28 cellular contexts compared by ENCODE assay signal in genomic region chr5:150444770-150445169, GRCh38. TPM values are rescaled to one million over a fixed set of nuclear protein-coding genes. Genes with fewer than 3 reads are reported as not detected.
DNase-seq lines count a peak whose midpoint lies in the region; FAIRE-seq and TF ChIP-seq lines count a peak whose summit lies in the region.
"Had no signal": no experiment of that assay in that cellular context is flagged by ENCODE, and none has a peak within 500 bp of the region (broad histone marks: within the 10 kb centered on the region; RNA-seq: fewer than 3 reads in every experiment).

No MANE protein-coding gene starts in this region.

- peaks cover 31% of the 10 kb centered on the region for H3K4me1 Mint-ChIP-seq in activated naive CD4-positive, alpha-beta T cell treated with anti-CD3 and anti-CD28 coated beads for 36 hours (ENCODE audit: low read depth)
- H3K4me1 Mint-ChIP-seq in activated T-helper 2 cell treated with anti-CD3 and anti-CD28 coated beads, Interferon-gamma antibody, Interleukin-2, Interleukin-4, amounts not matched to agents 10 μg/mL and 5 μg/mL and 100 μg/mL, durations not matched to agents 14 hours and 24 hours and 36 hours (ENCODE audit: low read depth): peaks cover 23% of the 10 kb centered on the region
- peaks cover 23% of the 10 kb centered on the region for H3K4me1 Mint-ChIP-seq in type B pancreatic cell (ENCODE audit: unreplicated experiment)
- H3K4me1 Mint-ChIP-seq in endodermal cell: peaks cover 29% of the 10 kb centered on the region

- H3K4me1 ChIP-seq in endothelial cell of umbilical vein (ENCODE audit: control insufficient read depth, extremely low read depth, insufficient read depth, low read length) (peaks cover 28% of the 10 kb centered on the region), esophagus muscularis mucosa (peaks cover 23 to 66% (median 42%) of the 10 kb centered on the region in 4 donors), endodermal cell (ENCODE audit: control insufficient read depth, insufficient read depth, low read length) (peaks cover 10% of the 10 kb centered on the region)

- H3K27me3 ChIP-seq in endothelial cell of umbilical vein (ENCODE audit: control insufficient read depth in 2 of 2, insufficient read depth in 2 of 2, low read length in 2 of 2) (no peaks in the 10 kb centered on the region), esophagus muscularis mucosa (no peaks in the 10 kb centered on the region), endodermal cell (ENCODE audit: control insufficient read depth, insufficient read depth, low read length, poor library complexity, severe bottlenecking) (no peaks in the 10 kb centered on the region)
- H3K27me3 ChIP-seq: ascending aorta, BE2C, esophagus squamous epithelium, hepatocyte had no signal

- TF ChIP-seq CTCF in endothelial cell of umbilical vein (IDR thresholded peaks at IDR 0.05; ENCODE audit: extremely low read depth in 1 of 2, insufficient read depth in 1 of 2, low read depth in 1 of 2, low read length in 2 of 2) (no peak), type B pancreatic cell (conservative IDR thresholded peaks at IDR 0.05) (no peak), esophagus muscularis mucosa (IDR thresholded peaks at IDR 0.05) (no peak), endodermal cell (conservative IDR thresholded peaks at IDR 0.05) (no peak)

- DNase-seq in activated naive CD4-positive, alpha-beta T cell treated with anti-CD3 and anti-CD28 coated beads for 36 hours: no peak
- DNase-seq in activated naive CD4-positive, alpha-beta T cell treated with anti-CD3 and anti-CD28 coated beads, Interleukin-2, amount 50 U/mL, for 16 hours: no peak
- DNase-seq in activated T-helper 2 cell treated with anti-CD3 and anti-CD28 coated beads, Interferon-gamma antibody, Interleukin-2, Interleukin-4, amounts not matched to agents 10 μg/mL and 5 μg/mL and 100 μg/mL, durations not matched to agents 14 hours and 24 hours and 36 hours (ENCODE audit: low spot score): no peak
- no peak for DNase-seq in endothelial cell of umbilical vein (ENCODE audit: low read depth, low spot score)
- DNase-seq in type B pancreatic cell (ENCODE audit: extremely low spot score, unreplicated experiment): no peak
- DNase-seq in esophagus muscularis mucosa (ENCODE audit: extremely low spot score): no peak
- no peak for DNase-seq in T-helper 1 cell
- DNase-seq in endodermal cell: no peak
- DNase-seq: activated CD4-positive, CD25-positive, alpha-beta regulatory T cell treated with anti-CD3 and anti-CD28 coated beads, Interleukin-2, amount 50 U/mL, for 72 hours; activated T-cell treated with anti-CD3 and anti-CD28 coated beads for 4 hours; BE2C; Caco-2; DMS79 treated with DMSO at 0.1 percent for 48 hours; effector memory CD8-positive, alpha-beta T cell; esophagus squamous epithelium; foreskin melanocyte; Karpas-422; left cardiac atrium; RPMI8226; stimulated activated CD4-positive, alpha-beta T cell treated with anti-CD3 and anti-CD28 coated beads, Interleukin-12 subunit alpha, Interleukin-12 subunit beta, amount 100 ng/mL, for 4 hours; stimulated activated CD4-positive, alpha-beta T cell treated with anti-CD3 and anti-CD28 coated beads, Interleukin-4, amount 100 ng/mL, for 4 hours; stimulated activated naive B cell treated with anti-CD40 and anti-IgM and Interleukin-4, amounts not matched to agents 10 μg/mL and 1 μg/mL and 100 μg/mL, for 72 hours had no signal

- CTCF ChIA-PET in activated naive CD4-positive, alpha-beta T cell treated with anti-CD3 and anti-CD28 coated beads for 36 hours (lab: Charles Lee): interaction anchor here (0.6 to 1.1 kb wide), 3 partner anchors 9 to 710 kb away, joined by 3 to 4 read pairs (median 3); no protein-coding TSS in a partner anchor
- CTCF ChIA-PET in endothelial cell of umbilical vein (lab: Charles Lee): no interaction called here

- no peaks in the 10 kb centered on the region for H3K27me3 Mint-ChIP-seq in activated naive CD4-positive, alpha-beta T cell treated with anti-CD3 and anti-CD28 coated beads for 36 hours (ENCODE audit: low read depth)
- no peaks in the 10 kb centered on the region for H3K27me3 Mint-ChIP-seq in activated T-helper 2 cell treated with anti-CD3 and anti-CD28 coated beads, Interferon-gamma antibody, Interleukin-2, Interleukin-4, amounts not matched to agents 10 μg/mL and 5 μg/mL and 100 μg/mL, durations not matched to agents 14 hours and 24 hours and 36 hours (ENCODE audit: low read depth)
- H3K27me3 Mint-ChIP-seq in type B pancreatic cell (no peaks in the 10 kb centered on the region), endodermal cell (ENCODE audit: insufficient read depth) (no peaks in the 10 kb centered on the region)
- H3K27me3 Mint-ChIP-seq: effector memory CD8-positive, alpha-beta T cell; stimulated activated naive B cell treated with anti-CD40 and anti-IgM and Interleukin-4, amounts not matched to agents 10 μg/mL and 1 μg/mL and 100 μg/mL, for 72 hours had no signal

- WGBS in esophagus muscularis mucosa: 80% methylated on average over 9 of the region's 9 CpGs
- WGBS in endodermal cell (ENCODE audit: insufficient coverage in 1 of 2, insufficient read length in 1 of 2), 2 experiments: 93 to 95% methylated on average over 5 to 9 of the region's 9 CpGs

- POLR2A ChIA-PET in endothelial cell of umbilical vein (lab: Charles Lee): no interaction called here

- H3K4me2 ChIP-seq in endothelial cell of umbilical vein (ENCODE audit: insufficient read depth, low read length): no peak overlapping the region
- H3K4me2 ChIP-seq: hepatocyte had no signal

- TF ChIP-seq POLR2A in endothelial cell of umbilical vein (IDR thresholded peaks at IDR 0.05; ENCODE audit: low read depth, low read length): peak; percentile 13
- TF ChIP-seq POLR2A in esophagus muscularis mucosa (IDR thresholded peaks at IDR 0.05; ENCODE audit: low read depth): no peak

- no peak overlapping the region for H3K9ac ChIP-seq in endothelial cell of umbilical vein (replicated peaks; ENCODE audit: extremely low read depth, insufficient read depth, low read length)
- H3K9ac ChIP-seq in endodermal cell (ENCODE audit: extremely low read depth, low read length, poor library complexity, severe bottlenecking): no peak overlapping the region

- dilution Hi-C loops in endothelial cell of umbilical vein (cut with MboI; ENCODE audit: extremely low pct_ligation_motif_present, low sequenced_read_pairs): no loop called here

- H3K9me3 ChIP-seq in endothelial cell of umbilical vein (replicated peaks; ENCODE audit: control insufficient read depth, insufficient read depth, low read length) (no peaks in the 10 kb centered on the region), esophagus muscularis mucosa (no peaks in the 10 kb centered on the region), endodermal cell (ENCODE audit: control insufficient read depth, low read length) (no peaks in the 10 kb centered on the region)
- H3K9me3 ChIP-seq: ascending aorta, BE2C, Caco-2, esophagus squamous epithelium had no signal

- no peak for TF ChIP-seq EP300 in esophagus muscularis mucosa (IDR thresholded peaks at IDR 0.05)

- H3K36me3 Mint-ChIP-seq in activated naive CD4-positive, alpha-beta T cell treated with anti-CD3 and anti-CD28 coated beads for 36 hours (ENCODE audit: low read depth): peaks cover 60% of the 10 kb centered on the region
- H3K36me3 Mint-ChIP-seq in activated T-helper 2 cell treated with anti-CD3 and anti-CD28 coated beads, Interferon-gamma antibody, Interleukin-2, Interleukin-4, amounts not matched to agents 10 μg/mL and 5 μg/mL and 100 μg/mL, durations not matched to agents 14 hours and 24 hours and 36 hours (ENCODE audit: low read depth): peaks cover 78% of the 10 kb centered on the region
- H3K36me3 Mint-ChIP-seq in type B pancreatic cell: peaks cover 51% of the 10 kb centered on the region
- peaks cover 60% of the 10 kb centered on the region for H3K36me3 Mint-ChIP-seq in endodermal cell (ENCODE audit: low read depth)

- H4K20me1 ChIP-seq in endothelial cell of umbilical vein (replicated peaks; ENCODE audit: control insufficient read depth, extremely low read depth, insufficient read depth, low read length): peaks cover 4% of the 10 kb centered on the region

- H3K27ac Mint-ChIP-seq in activated naive CD4-positive, alpha-beta T cell treated with anti-CD3 and anti-CD28 coated beads for 36 hours: peak overlapping the region; percentile 46
- peak overlapping the region; percentile 43 for H3K27ac Mint-ChIP-seq in activated T-helper 2 cell treated with anti-CD3 and anti-CD28 coated beads, Interferon-gamma antibody, Interleukin-2, Interleukin-4, amounts not matched to agents 10 μg/mL and 5 μg/mL and 100 μg/mL, durations not matched to agents 14 hours and 24 hours and 36 hours
- H3K27ac Mint-ChIP-seq in type B pancreatic cell (no peak overlapping the region), endodermal cell (no peak overlapping the region)
- H3K27ac Mint-ChIP-seq: effector memory CD8-positive, alpha-beta T cell; T-helper 1 cell treated with Interleukin-12 subunit alpha and Interleukin-12 subunit beta and Interleukin-4 antibody, amounts not matched to agents 30 μg/mL and 1 μg/mL, for 36 hours had no signal

- no peaks in the 10 kb centered on the region for H3K9me1 ChIP-seq in endothelial cell of umbilical vein (replicated peaks; ENCODE audit: control insufficient read depth, extremely low read depth, insufficient read depth, low read length)

- no peak overlapping the region for H2AFZ ChIP-seq in endothelial cell of umbilical vein (ENCODE audit: low read depth, low read length)
- H2AFZ ChIP-seq: hepatocyte had no signal

- H3K36me3 ChIP-seq in endothelial cell of umbilical vein (ENCODE audit: control insufficient read depth in 2 of 2, extremely low read depth in 1 of 2, insufficient read depth in 2 of 2, low read length in 2 of 2) (peaks cover 43% of the 10 kb centered on the region in 2 experiments), esophagus muscularis mucosa (peaks cover 44 to 60% (median 53%) of the 10 kb centered on the region in 4 donors), endodermal cell (ENCODE audit: control insufficient read depth, insufficient read depth, low read length) (peaks cover 57% of the 10 kb centered on the region)

- H3K27ac ChIP-seq in endothelial cell of umbilical vein (ENCODE audit: insufficient read depth, low read depth, low read length) (no peak overlapping the region), esophagus muscularis mucosa (replicated peaks in 1 of 4) (no peak overlapping the region), endodermal cell (ENCODE audit: low read depth, low read length) (no peak overlapping the region)
- H3K27ac ChIP-seq: ascending aorta, coronary artery, esophagus squamous epithelium, hepatocyte had no signal

- FAIRE-seq in endothelial cell of umbilical vein (lab: Jason Lieb, UNC): no peak

- H3K79me2 ChIP-seq in endothelial cell of umbilical vein (ENCODE audit: control insufficient read depth, insufficient read depth, low read length): peaks cover 41% of the 10 kb centered on the region

- H3K4me3 Mint-ChIP-seq in activated naive CD4-positive, alpha-beta T cell treated with anti-CD3 and anti-CD28 coated beads for 36 hours: no peak overlapping the region
- no peak overlapping the region for H3K4me3 Mint-ChIP-seq in activated T-helper 2 cell treated with anti-CD3 and anti-CD28 coated beads, Interferon-gamma antibody, Interleukin-2, Interleukin-4, amounts not matched to agents 10 μg/mL and 5 μg/mL and 100 μg/mL, durations not matched to agents 14 hours and 24 hours and 36 hours (ENCODE audit: low read depth)
- H3K4me3 Mint-ChIP-seq in type B pancreatic cell: peak overlapping the region; percentile 69
- H3K4me3 Mint-ChIP-seq in endodermal cell: no peak overlapping the region
- H3K4me3 Mint-ChIP-seq: effector memory CD8-positive, alpha-beta T cell; stimulated activated naive B cell treated with anti-CD40 and anti-IgM and Interleukin-4, amounts not matched to agents 10 μg/mL and 1 μg/mL and 100 μg/mL, for 72 hours; T-helper 1 cell treated with Interleukin-12 subunit alpha and Interleukin-12 subunit beta and Interleukin-4 antibody, amounts not matched to agents 30 μg/mL and 1 μg/mL, for 36 hours had no signal

- no TSS peak for BruUV-seq in endothelial cell of umbilical vein (replicated peaks; lab: Mats Ljungman, UMichigan)

- H3K4me3 ChIP-seq in endothelial cell of umbilical vein (replicated peaks in 1 of 3; ENCODE audit: insufficient read depth in 1 of 3, low read depth in 1 of 3, low read length in 3 of 3): no peak overlapping the region
- no peak overlapping the region for H3K4me3 ChIP-seq in esophagus muscularis mucosa
- H3K4me3 ChIP-seq in endodermal cell (ENCODE audit: low read length): no peak overlapping the region
- H3K4me3 ChIP-seq: ascending aorta, coronary artery, esophagus squamous epithelium, hepatocyte had no signal

- intact Hi-C loops in activated naive CD4-positive, alpha-beta T cell treated with anti-CD3 and anti-CD28 coated beads for 36 hours (cut with micrococcal nuclease): no loop called here
- intact Hi-C loops in activated T-helper 2 cell treated with anti-CD3 and anti-CD28 coated beads, Interferon-gamma antibody, Interleukin-2, Interleukin-4, amounts not matched to agents 10 μg/mL and 5 μg/mL and 100 μg/mL, durations not matched to agents 14 hours and 24 hours and 36 hours (cut with micrococcal nuclease): no loop called here
- intact Hi-C loops in endothelial cell of umbilical vein (cut with micrococcal nuclease): no loop called here
- intact Hi-C loops in esophagus muscularis mucosa (cut with DNase I): loop anchor here (10.0 kb wide), 1 partner anchor 310 kb away; no protein-coding TSS in a partner anchor

- H3K9me3 Mint-ChIP-seq in activated naive CD4-positive, alpha-beta T cell treated with anti-CD3 and anti-CD28 coated beads for 36 hours: no peaks in the 10 kb centered on the region
- H3K9me3 Mint-ChIP-seq in activated T-helper 2 cell treated with anti-CD3 and anti-CD28 coated beads, Interferon-gamma antibody, Interleukin-2, Interleukin-4, amounts not matched to agents 10 μg/mL and 5 μg/mL and 100 μg/mL, durations not matched to agents 14 hours and 24 hours and 36 hours: no peaks in the 10 kb centered on the region
- H3K9me3 Mint-ChIP-seq in type B pancreatic cell (no peaks in the 10 kb centered on the region), endodermal cell (no peaks in the 10 kb centered on the region)
- H3K9me3 Mint-ChIP-seq: effector memory CD8-positive, alpha-beta T cell; stimulated activated naive B cell treated with anti-CD40 and anti-IgM and Interleukin-4, amounts not matched to agents 10 μg/mL and 1 μg/mL and 100 μg/mL, for 72 hours; T-helper 1 cell treated with Interleukin-12 subunit alpha and Interleukin-12 subunit beta and Interleukin-4 antibody, amounts not matched to agents 30 μg/mL and 1 μg/mL, for 36 hours had no signal

RNA-seq across cellular contexts. Expression of gene RPS14, which starts 4.8 kb away (rescaled TPM):
- 1,000 to 10,000 TPM; 4,594 to 4,738 TPM for total RNA-seq in activated naive CD4-positive, alpha-beta T cell treated with anti-CD3 and anti-CD28 coated beads for 36 hours
- 2,552 and 2,593 TPM in 2 replicates for total RNA-seq in activated T-helper 2 cell treated with anti-CD3 and anti-CD28 coated beads, Interferon-gamma antibody, Interleukin-2, Interleukin-4, amounts not matched to agents 10 μg/mL and 5 μg/mL and 100 μg/mL, durations not matched to agents 14 hours and 24 hours and 36 hours
- 1,852 and 2,034 TPM in 2 replicates for total RNA-seq in endothelial cell of umbilical vein
- 4,491 and 5,521 TPM in 2 replicates for polyA plus RNA-seq in endothelial cell of umbilical vein
- 6,503 and 7,036 TPM in 2 replicates for polyA plus RNA-seq in endothelial cell of umbilical vein (2011; cell fraction: cytosol; rRNA removed)
- 1,366 and 1,419 TPM in 2 replicates for polyA plus RNA-seq in endothelial cell of umbilical vein (2011; cell fraction: nucleus; rRNA removed)
- polyA plus RNA-seq in endothelial cell of umbilical vein (2012): 2,965 and 3,232 TPM in 2 replicates
- polyA minus RNA-seq in endothelial cell of umbilical vein: 1,106 and 1,289 TPM in 2 replicates
- 648 TPM for polyA minus RNA-seq in endothelial cell of umbilical vein (2011; cell fraction: cytosol; rRNA and poly(A)+ RNA removed)
- 121 and 122 TPM in 2 replicates for polyA minus RNA-seq in endothelial cell of umbilical vein (2011; cell fraction: nucleus; rRNA and poly(A)+ RNA removed)
- total RNA-seq in type B pancreatic cell (ENCODE audit: low replicate concordance): 2,469 and 2,543 TPM in 2 replicates
- 1,000 to 10,000 TPM; 1,492 to 3,727 (median 2,626) TPM for total RNA-seq in esophagus muscularis mucosa
- 1,000 to 10,000 TPM; 2,313 to 2,316 TPM for total RNA-seq in endodermal cell
- 1,931 TPM for polyA plus RNA-seq in endodermal cell (2013, experiment 1 of 2)
- polyA plus RNA-seq in endodermal cell (2013, experiment 2 of 2): 1,875 TPM

RNA-seq across cellular contexts. Expression of gene CD74, which starts 32.1 kb away (rescaled TPM):
- total RNA-seq in activated naive CD4-positive, alpha-beta T cell treated with anti-CD3 and anti-CD28 coated beads for 36 hours: 100 to 1,000 TPM; 312 to 316 TPM
- 445 and 452 TPM in 2 replicates for total RNA-seq in activated T-helper 2 cell treated with anti-CD3 and anti-CD28 coated beads, Interferon-gamma antibody, Interleukin-2, Interleukin-4, amounts not matched to agents 10 μg/mL and 5 μg/mL and 100 μg/mL, durations not matched to agents 14 hours and 24 hours and 36 hours
- total RNA-seq in endothelial cell of umbilical vein: 0.76 and 1.3 TPM in 2 replicates
- polyA plus RNA-seq in endothelial cell of umbilical vein: 0.56 and 0.62 TPM in 2 replicates
- 0.34 and 0.49 TPM in 2 replicates for polyA plus RNA-seq in endothelial cell of umbilical vein (2011; cell fraction: cytosol; rRNA removed)
- polyA plus RNA-seq in endothelial cell of umbilical vein (2011; cell fraction: nucleus; rRNA removed): 0.12 and 0.29 TPM in 2 replicates
- 1.1 and 2.6 TPM in 2 replicates for polyA plus RNA-seq in endothelial cell of umbilical vein (2012)
- polyA minus RNA-seq in endothelial cell of umbilical vein: 0.32 and 0.91 TPM in 2 replicates
- not detected for polyA minus RNA-seq in endothelial cell of umbilical vein (2011; cell fraction: cytosol; rRNA and poly(A)+ RNA removed)
- polyA minus RNA-seq in endothelial cell of umbilical vein (2011; cell fraction: nucleus; rRNA and poly(A)+ RNA removed): not detected in 2 replicates
- 24.9 and 37.2 TPM in 2 replicates for total RNA-seq in type B pancreatic cell (ENCODE audit: low replicate concordance)
- 100 to 1,000 TPM; 270 to 595 (median 555) TPM for total RNA-seq in esophagus muscularis mucosa
- 10 to 100 TPM; 12.4 to 20.0 TPM for total RNA-seq in endodermal cell
- polyA plus RNA-seq in endodermal cell (2013, experiment 1 of 2): 9.7 TPM
- 7.1 TPM for polyA plus RNA-seq in endodermal cell (2013, experiment 2 of 2)
- total RNA-seq: NCI-H460 had no signal
- polyA plus RNA-seq: neural cell had no signal

Comparison
In these comparisons a context has a peak if more than half of its experiments do, and no peak if none do; other contexts are left out.
1. H3K27ac Mint-ChIP-seq: peak in activated naive CD4-positive, alpha-beta T cell treated with anti-CD3 and anti-CD28 coated beads for 36 hours (single experiment) and activated T-helper 2 cell treated with anti-CD3 and anti-CD28 coated beads, Interferon-gamma antibody, Interleukin-2, Interleukin-4, amounts not matched to agents 10 μg/mL and 5 μg/mL and 100 μg/mL, durations not matched to agents 14 hours and 24 hours and 36 hours (single experiment); none in type B pancreatic cell (single experiment) and endodermal cell (single experiment).